In genomic region chr11:68303083-68303482, GRCh38 we compare ENCODE assay signal across 2 cellular contexts.
TF ChIP-seq lines count a peak whose summit lies in the region.

No MANE protein-coding gene starts in this region.

TF ChIP-seq in HCT116, 20 proteins besides CTCF, POLR2A, EP300 and RAD21:
- TF ChIP-seq REST (IDR thresholded peaks at IDR 0.05; ENCODE audit: low read depth), result no peak
- TF ChIP-seq, protein P1, sequence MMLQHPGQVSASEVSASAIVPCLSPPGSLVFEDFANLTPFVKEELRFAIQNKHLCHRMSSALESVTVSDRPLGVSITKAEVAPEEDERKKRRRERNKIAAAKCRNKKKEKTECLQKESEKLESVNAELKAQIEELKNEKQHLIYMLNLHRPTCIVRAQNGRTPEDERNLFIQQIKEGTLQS (IDR thresholded peaks at IDR 0.05), result no peak
- TF ChIP-seq, protein P2, sequence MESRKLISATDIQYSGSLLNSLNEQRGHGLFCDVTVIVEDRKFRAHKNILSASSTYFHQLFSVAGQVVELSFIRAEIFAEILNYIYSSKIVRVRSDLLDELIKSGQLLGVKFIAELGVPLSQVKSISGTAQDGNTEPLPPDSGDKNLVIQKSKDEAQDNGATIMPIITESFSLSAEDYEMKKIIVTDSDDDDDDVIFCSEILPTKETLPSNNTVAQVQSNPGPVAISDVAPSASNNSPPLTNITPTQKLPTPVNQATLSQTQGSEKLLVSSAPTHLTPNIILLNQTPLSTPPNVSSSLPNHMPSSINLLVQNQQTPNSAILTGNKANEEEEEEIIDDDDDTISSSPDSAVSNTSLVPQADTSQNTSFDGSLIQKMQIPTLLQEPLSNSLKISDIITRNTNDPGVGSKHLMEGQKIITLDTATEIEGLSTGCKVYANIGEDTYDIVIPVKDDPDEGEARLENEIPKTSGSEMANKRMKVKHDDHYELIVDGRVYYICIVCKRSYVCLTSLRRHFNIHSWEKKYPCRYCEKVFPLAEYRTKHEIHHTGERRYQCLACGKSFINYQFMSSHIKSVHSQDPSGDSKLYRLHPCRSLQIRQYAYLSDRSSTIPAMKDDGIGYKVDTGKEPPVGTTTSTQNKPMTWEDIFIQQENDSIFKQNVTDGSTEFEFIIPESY (IDR thresholded peaks at IDR 0.05; ENCODE audit: extremely low read depth, insufficient replicate concordance, low read length), result no peak
- no peak for TF ChIP-seq YY1 (IDR thresholded peaks at IDR 0.05; ENCODE audit: extremely low read depth, insufficient replicate concordance, low read depth, low read length)
- no peak for TF ChIP-seq CEBPB (IDR thresholded peaks at IDR 0.05; ENCODE audit: low read depth)
- TF ChIP-seq ZNF274 (IDR thresholded peaks at IDR 0.05; ENCODE audit: low read depth, low read length), result no peak
- TF ChIP-seq EZH2 (IDR thresholded peaks at IDR 0.05), result no peak
- no peak for TF ChIP-seq JUND (IDR thresholded peaks at IDR 0.05)
- no peak for TF ChIP-seq SIN3A (IDR thresholded peaks at IDR 0.05; ENCODE audit: low read depth)
- TF ChIP-seq SP1 (IDR thresholded peaks at IDR 0.05; ENCODE audit: low read depth), result no peak
- TF ChIP-seq, protein P3, sequence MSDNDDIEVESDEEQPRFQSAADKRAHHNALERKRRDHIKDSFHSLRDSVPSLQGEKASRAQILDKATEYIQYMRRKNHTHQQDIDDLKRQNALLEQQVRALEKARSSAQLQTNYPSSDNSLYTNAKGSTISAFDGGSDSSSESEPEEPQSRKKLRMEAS (IDR thresholded peaks at IDR 0.05), result no peak; the same call in 1 of the 2 replicates
- TF ChIP-seq ELF1 (IDR thresholded peaks at IDR 0.05; ENCODE audit: borderline replicate concordance, low read depth), result no peak
- no peak for TF ChIP-seq EGR1 (IDR thresholded peaks at IDR 0.05; ENCODE audit: low read depth)
- no peak for TF ChIP-seq EZH2phosphoT487 (IDR thresholded peaks at IDR 0.05; ENCODE audit: borderline replicate concordance)
- TF ChIP-seq CBX3 (IDR thresholded peaks at IDR 0.05; ENCODE audit: low read depth), result no peak
- TF ChIP-seq FOSL1 (IDR thresholded peaks at IDR 0.05; ENCODE audit: low read depth), result no peak
- TF ChIP-seq ZFX (IDR thresholded peaks at IDR 0.05), result no peak
- TF ChIP-seq POLR2AphosphoS5 (IDR thresholded peaks at IDR 0.05; ENCODE audit: low read depth, low read length), result no peak
- TF ChIP-seq SRF (IDR thresholded peaks at IDR 0.05; ENCODE audit: low read depth), result no peak
- TF ChIP-seq TCF7L2 (IDR thresholded peaks at IDR 0.05; ENCODE audit: borderline replicate concordance, extremely low read depth, insufficient read depth, insufficient read length), result no peak

TF ChIP-seq in GM12878, 131 proteins besides CTCF, POLR2A, EP300 and RAD21:
- TF ChIP-seq RFX5 (IDR thresholded peaks at IDR 0.05; ENCODE audit: low read depth, low read length), result no peak
- TF ChIP-seq IKZF1 (conservative IDR thresholded peaks at IDR 0.05), result peak; percentile 26; the same call in 1 of the 2 replicates
- TF ChIP-seq NR2F1 (conservative IDR thresholded peaks at IDR 0.05), result peak; percentile 72
